In genomic region chr20:49831770-49832631, GRCh38 we compare ENCODE assay signal across 1 cellular context.
TF ChIP-seq lines count a peak whose summit lies in the region.

No MANE protein-coding gene starts in this region.

TF ChIP-seq in HepG2, 621 proteins besides CTCF, POLR2A, EP300 and RAD21 (continued from another document):
- TF ChIP-seq ZNF563 (CRISPR knock-in tag; IDR thresholded peaks at IDR 0.05) (0 out of 2 replicates have a peak, but pooled peaks have one; percentile 11), ZBTB7A (CRISPR knock-in tag; IDR thresholded peaks at IDR 0.05) (0 out of 2 replicates have a peak, but pooled peaks have one; percentile 39), NFAT5 (CRISPR knock-in tag; IDR thresholded peaks at IDR 0.05) (no peak), ZBTB38 (CRISPR knock-in tag; IDR thresholded peaks at IDR 0.05) (peak; percentile 24; the same call in 1 of the 2 replicates), MIER2 (CRISPR knock-in tag; IDR thresholded peaks at IDR 0.05) (no peak), ZBTB49 (CRISPR knock-in tag; IDR thresholded peaks at IDR 0.05; ENCODE audit: borderline replicate concordance) (0 out of 2 replicates have a peak, but pooled peaks have one; percentile 54), ZNF891 (CRISPR knock-in tag; IDR thresholded peaks at IDR 0.05) (0 out of 2 replicates have a peak, but pooled peaks have one; percentile 28), ZNF770 (CRISPR knock-in tag; IDR thresholded peaks at IDR 0.05) (no peak), ZNF501 (CRISPR knock-in tag; IDR thresholded peaks at IDR 0.05) (0 out of 2 replicates have a peak, but pooled peaks have one; percentile 25), ZNF275 (CRISPR knock-in tag; IDR thresholded peaks at IDR 0.05; ENCODE audit: borderline replicate concordance) (0 out of 2 replicates have a peak, but pooled peaks have one; percentile 40)
